ENCODE assay signal across 8 cellular contexts in the genomic region with DNA sequence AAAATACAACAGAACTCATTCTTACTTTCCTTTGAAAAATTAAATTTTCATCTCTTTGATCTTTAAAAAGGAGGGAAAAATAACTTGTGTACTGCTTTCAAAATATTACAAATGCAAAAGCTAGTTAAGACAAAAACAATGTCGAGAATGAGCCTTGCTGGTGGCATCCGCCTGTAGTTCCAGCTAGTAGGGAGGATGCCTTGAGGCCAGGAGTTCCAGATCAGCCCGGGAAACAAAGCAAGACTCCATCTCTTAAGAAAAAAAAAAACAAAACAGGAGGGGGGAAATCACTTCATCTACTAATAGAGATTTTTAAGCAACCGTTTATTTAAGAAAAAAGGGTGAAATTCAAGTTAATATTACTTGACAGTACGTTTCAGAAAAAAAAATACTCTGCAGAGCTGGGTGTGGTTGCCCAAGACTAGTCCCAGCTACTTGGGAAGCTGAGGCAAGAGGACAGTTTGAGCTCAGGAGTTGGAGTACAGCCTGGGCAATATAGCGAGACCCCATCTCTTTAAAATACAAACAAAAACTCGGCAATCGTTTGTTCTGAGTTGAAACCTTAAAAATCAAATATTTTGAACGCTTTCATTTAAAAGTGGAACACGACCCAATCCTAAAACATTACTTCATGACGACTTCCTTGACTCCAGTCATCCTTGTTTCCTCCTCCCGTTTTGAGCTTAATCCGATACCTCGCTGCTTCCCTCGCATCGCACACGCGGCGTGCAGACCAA. TPM values are rescaled to one million over a fixed set of nuclear protein-coding genes. Genes with fewer than 3 reads are reported as not detected.
DNase-seq lines count a peak whose midpoint lies in the region; ATAC-seq, FAIRE-seq and TF ChIP-seq lines count a peak whose summit lies in the region.

No MANE protein-coding gene starts in this region.

- TF ChIP-seq CTCF in GM12864 (IDR thresholded peaks at IDR 0.05; ENCODE audit: low read depth, low read length, missing control alignments) (no peak), OCI-LY3 (IDR thresholded peaks at IDR 0.05; ENCODE audit: low read depth, low read length) (no peak), epithelial cell of esophagus (IDR thresholded peaks at IDR 0.05; ENCODE audit: insufficient read depth, low read depth, low read length, missing control alignments) (no peak), ovary (IDR thresholded peaks at IDR 0.05) (no peak), omental fat pad (IDR thresholded peaks at IDR 0.05) (no peak)

- DNase-seq in GM12864 (ENCODE audit: low read depth) (no peak), epithelial cell of esophagus (ENCODE audit: low read depth) (peak; percentile 42), ovary (no peak), GOT3 (lab: John Stamatoyannopoulos, UW) (no peak), GM19239 (ENCODE audit: insufficient read length, low spot score) (no peak), omental fat pad (ENCODE audit: low spot score) (no peak)

- H3K4me3 ChIP-seq in GM12864 (ENCODE audit: low read depth, low read length), result peak overlapping the region; percentile 95
- peak overlapping the region; percentile 88 for H3K4me3 ChIP-seq in OCI-LY3 (ENCODE audit: low read length)
- peak overlapping the region; percentile 65 for H3K4me3 ChIP-seq in epithelial cell of esophagus (ENCODE audit: low read length)
- peak overlapping the region; percentile 64 for H3K4me3 ChIP-seq in ovary

- no peak for FAIRE-seq in GM19239 (lab: Jason Lieb, UNC)

- H3K4me2 ChIP-seq in OCI-LY3 (ENCODE audit: low read length), result peak overlapping the region; percentile 78

- intact Hi-C loops in ovary (cut with DNase I), result no loop called here

- 8 to 9% (median 8%) methylated on average over 19 of the region's 19 CpGs for WGBS in ovary, 3 donors

- ATAC-seq in omental fat pad (ENCODE audit: low FRiP score), result no peak
- ATAC-seq in GM19035 (IDR thresholded peaks at IDR 0.05; ENCODE audit: unreplicated experiment), result no peak

- peaks cover 9% of the 10 kb centered on the region for H3K4me1 ChIP-seq in OCI-LY3 (ENCODE audit: low read length)
- H3K4me1 ChIP-seq in ovary (ENCODE audit: insufficient read depth), result peaks cover 5% of the 10 kb centered on the region

- peaks cover 61% of the 10 kb centered on the region for H3K79me2 ChIP-seq in OCI-LY3 (ENCODE audit: low read length)

- no peak for TF ChIP-seq EP300 in ovary (IDR thresholded peaks at IDR 0.05)

- no peak for TF ChIP-seq POLR2A in ovary (IDR thresholded peaks at IDR 0.05)

- 0 out of 2 replicates have a peak overlapping the region, but pooled peaks have one; percentile 2 for H3K27ac ChIP-seq in OCI-LY3 (ENCODE audit: low read length)
- H3K27ac ChIP-seq in ovary, result peak overlapping the region; percentile 85 to 96

- H3K9me3 ChIP-seq in OCI-LY3 (ENCODE audit: insufficient read depth, low read length), result no peaks in the 10 kb centered on the region
- H3K9me3 ChIP-seq in ovary, result no peaks in the 10 kb centered on the region

- no peak overlapping the region for H2AFZ ChIP-seq in OCI-LY3 (ENCODE audit: low read depth, low read length)

- H4K20me1 ChIP-seq in OCI-LY3 (ENCODE audit: insufficient read depth, low read length), result peaks cover 53% of the 10 kb centered on the region

- H3K36me3 ChIP-seq in OCI-LY3 (replicated peaks; ENCODE audit: low read depth, low read length) (peaks cover 4% of the 10 kb centered on the region), ovary (no peaks in the 10 kb centered on the region)

- peak overlapping the region; percentile 71 for H3K9ac ChIP-seq in OCI-LY3 (ENCODE audit: low read length)

- H3K27me3 ChIP-seq in OCI-LY3 (ENCODE audit: low read depth, low read length) (no peaks in the 10 kb centered on the region), ovary (no peaks in the 10 kb centered on the region)

RNA-seq across cellular contexts. Expression of gene KPNA1, which starts 1.2 kb away (rescaled TPM):
- total RNA-seq in ovary, result 10 to 100 TPM; 17.3 to 68.3 (median 50.5) TPM
- polyA plus RNA-seq in ovary, result 10 to 100 TPM; 10.7 to 61.8 TPM
- total RNA-seq in omental fat pad, result 10 to 100 TPM; 31.1 to 60.8 (median 46.7) TPM

RNA-seq across cellular contexts. Expression of gene PARP9, which starts 50.5 kb away (rescaled TPM):
- total RNA-seq in ovary (10 to 100 TPM; 15.6 to 30.1 (median 23.0) TPM), omental fat pad (10 to 100 TPM; 19.0 to 84.0 (median 26.1) TPM)
- polyA plus RNA-seq in ovary, result 10 to 100 TPM; 14.4 to 46.2 TPM

RNA-seq across cellular contexts. Expression of gene DTX3L, which starts 50.6 kb away (rescaled TPM):
- total RNA-seq in ovary (10 to 100 TPM; 11.0 to 34.0 (median 30.7) TPM), omental fat pad (10 to 100 TPM; 24.0 to 60.2 (median 38.0) TPM)
- 10 to 100 TPM in 1 of 2 donors, 1 to 10 TPM in 1; 9.8 to 23.3 TPM for polyA plus RNA-seq in ovary
